Comparison of ENCODE assay signal across 17 cellular contexts in genomic region chr6:18186033-18186432, GRCh38. TPM values are rescaled to one million over a fixed set of nuclear protein-coding genes. Genes with fewer than 3 reads are reported as not detected.
DNase-seq lines count a peak whose midpoint lies in the region; ATAC-seq, FAIRE-seq and TF ChIP-seq lines count a peak whose summit lies in the region.
"Had no signal": no experiment of that assay in that cellular context is flagged by ENCODE, and none has a peak within 500 bp of the region (broad histone marks: within the 10 kb centered on the region; RNA-seq: fewer than 3 reads in every experiment).

No MANE protein-coding gene starts in this region.

- H4K20me1 ChIP-seq in HepG2 (ENCODE audit: insufficient read depth, low read length), result no peaks in the 10 kb centered on the region
- no peaks in the 10 kb centered on the region for H4K20me1 ChIP-seq in GM12878 (ENCODE audit: control insufficient read depth, insufficient read depth)
- no peaks in the 10 kb centered on the region for H4K20me1 ChIP-seq in MM.1S (ENCODE audit: insufficient read depth, low read length)

- in situ Hi-C loops in HepG2 (cut with HindIII; ENCODE audit: extremely low pct_ligation_motif_present, low pct_unique_long_range_greater_than_20kb) (no loop called here), GM12878 (cut with MboI) (no loop called here), brain microvascular endothelial cell (cut with HindIII; ENCODE audit: low pct_ligation_motif_present, low sequenced_read_pairs) (no loop called here)

- intact Hi-C loops in right lobe of liver (cut with DNase I) (no loop called here), HepG2 (cut with micrococcal nuclease; ENCODE audit: unreplicated experiment) (no loop called here), GM12878 (cut with micrococcal nuclease; ENCODE audit: unreplicated experiment) (no loop called here), upper lobe of right lung (cut with DNase I) (no loop called here)

- DNase-seq in right lobe of liver (peak in 1 of 3 donors; percentile 55), HepG2 (ENCODE audit: low spot score) (no peak), GM12878 (ENCODE audit: low read depth, low spot score) (no peak), left lobe of liver (ENCODE audit: low spot score) (peak; percentile 58), upper lobe of right lung (no peak), MM.1S (no peak), brain microvascular endothelial cell (no peak)
- DNase-seq: ACHN, foreskin keratinocyte, NCI-H1092, NCI-H526 treated with DMSO at 0.1 percent for 48 hours, ovary, SHP77 had no signal

- H3K36me3 ChIP-seq in right lobe of liver (peaks cover 0 to under 1% (median 0%) of the 10 kb centered on the region in 4 donors), HepG2 (replicated peaks in 1 of 2; ENCODE audit: control insufficient read depth in 1 of 2, insufficient read depth in 2 of 2, low read length in 2 of 2) (peaks cover 0 to 4% of the 10 kb centered on the region in 2 experiments; a peak in 1 of 5 replicates), GM12878 (ENCODE audit: control insufficient read depth in 2 of 2, insufficient read depth in 2 of 2, low read length in 1 of 2) (0 out of 4 replicates have a peak, but pooled peaks cover 0 to 2% of the 10 kb centered on the region in 2 experiments), upper lobe of right lung (no peaks in the 10 kb centered on the region), MM.1S (replicated peaks; ENCODE audit: insufficient read depth, low read length) (no peaks in the 10 kb centered on the region), brain microvascular endothelial cell (replicated peaks) (no peaks in the 10 kb centered on the region)
- H3K36me3 ChIP-seq: ovary had no signal

- H3K4me1 ChIP-seq in right lobe of liver (peaks cover 0 to 6% (median 0%) of the 10 kb centered on the region in 4 donors), HepG2 (ENCODE audit: insufficient read depth, low read length) (no peaks in the 10 kb centered on the region), GM12878 (ENCODE audit: control insufficient read depth, insufficient read depth, low read length) (peaks cover 4% of the 10 kb centered on the region; the same call in 1 of the 2 replicates), upper lobe of right lung (peaks cover 12% of the 10 kb centered on the region), MM.1S (ENCODE audit: low read length) (no peaks in the 10 kb centered on the region)
- H3K4me1 ChIP-seq: foreskin keratinocyte had no signal

- H3K79me2 ChIP-seq in HepG2 (ENCODE audit: insufficient read depth, low read length) (no peaks in the 10 kb centered on the region), GM12878 (ENCODE audit: control insufficient read depth, insufficient read depth, low read length) (no peaks in the 10 kb centered on the region), MM.1S (ENCODE audit: low read length) (no peaks in the 10 kb centered on the region)

- H3K4me3 ChIP-seq in right lobe of liver (no peak overlapping the region), HepG2 (replicated peaks in 1 of 3; ENCODE audit: insufficient read depth in 1 of 3, low read depth in 2 of 3, low read length in 3 of 3) (no peak overlapping the region), GM12878 (no peak overlapping the region), upper lobe of right lung (no peak overlapping the region), MM.1S (ENCODE audit: low read length) (no peak overlapping the region), brain microvascular endothelial cell (ENCODE audit: low read depth, low read length) (no peak overlapping the region)
- H3K4me3 ChIP-seq: ovary had no signal

- CTCF ChIA-PET in HepG2 (lab: Yijun Ruan, JAX; ENCODE audit: low intra/inter-chr PET ratio, low total read pairs) (no interaction called here), GM12878 (lab: Yijun Ruan, JAX) (no interaction called here)

- ATAC-seq in right lobe of liver (peak; percentile 37 to 87 (median 74)), HepG2 (no peak), GM12878 (peak; percentile 31; the same call in 1 of the 3 replicates), left lobe of liver (peak; percentile 94), upper lobe of right lung (peak; percentile 93), GM18498 (IDR thresholded peaks at IDR 0.05; ENCODE audit: unreplicated experiment) (no peak)
- ATAC-seq: foreskin keratinocyte; stimulated activated effector memory CD8-positive, alpha-beta T cell treated with anti-CD3 and anti-CD28 coated beads, Interleukin-12 subunit alpha, Interleukin-12 subunit beta, amount 100 ng/mL, for 72 hours had no signal

- H3K27me3 ChIP-seq in right lobe of liver (no peaks in the 10 kb centered on the region), HepG2 (ENCODE audit: control insufficient read depth in 1 of 2, insufficient read depth in 2 of 2, low read length in 2 of 2) (no peaks in the 10 kb centered on the region), GM12878 (replicated peaks in 1 of 2; ENCODE audit: control insufficient read depth in 2 of 2, insufficient read depth in 2 of 2, low read length in 1 of 2) (no peaks in the 10 kb centered on the region), upper lobe of right lung (no peaks in the 10 kb centered on the region), MM.1S (replicated peaks; ENCODE audit: insufficient read depth, low read length) (no peaks in the 10 kb centered on the region), brain microvascular endothelial cell (replicated peaks) (no peaks in the 10 kb centered on the region)
- H3K27me3 ChIP-seq: foreskin keratinocyte, ovary had no signal

- TF ChIP-seq POLR2A in right lobe of liver (IDR thresholded peaks at IDR 0.05) (no peak), HepG2 (IDR thresholded peaks at IDR 0.05; ENCODE audit: insufficient read depth in 1 of 2, low read depth in 2 of 2, low read length in 2 of 2) (no peak), GM12878 (IDR thresholded peaks at IDR 0.05; ENCODE audit: low read depth, low read length) (no peak)

- RAD21 ChIA-PET in GM12878 (lab: Charles Lee; ENCODE audit: unreplicated experiment), result no interaction called here

- TF ChIP-seq RAD21 in HepG2 (CRISPR knock-in tag; IDR thresholded peaks at IDR 0.05) (no peak), GM12878 (IDR thresholded peaks at IDR 0.05; ENCODE audit: insufficient read depth, low read depth, low read length) (no peak)

- no peak overlapping the region for H2AFZ ChIP-seq in HepG2 (ENCODE audit: low read length)
- no peak overlapping the region; the same call in 1 of the 2 replicates for H2AFZ ChIP-seq in GM12878 (ENCODE audit: control insufficient read depth, low read depth, low read length)
- H2AFZ ChIP-seq in MM.1S (ENCODE audit: low read length), result no peak overlapping the region

- H3K9me3 ChIP-seq in right lobe of liver (no peaks in the 10 kb centered on the region), HepG2 (ENCODE audit: low read length) (no peaks in the 10 kb centered on the region), GM12878 (replicated peaks; ENCODE audit: control insufficient read depth, insufficient read depth, low read length) (no peaks in the 10 kb centered on the region), upper lobe of right lung (no peaks in the 10 kb centered on the region), MM.1S (replicated peaks; ENCODE audit: insufficient read depth, low read length) (no peaks in the 10 kb centered on the region)
- H3K9me3 ChIP-seq: ovary had no signal

- H3K9me2 ChIP-seq in MM.1S (replicated peaks; ENCODE audit: insufficient read depth, low read length), result no peaks in the 10 kb centered on the region

- FAIRE-seq in HepG2 (lab: Jason Lieb, UNC), result no peak
- FAIRE-seq in GM12878 (lab: Jason Lieb, UNC), result no peak
- FAIRE-seq: H54, TTC549 had no signal

- no peak overlapping the region for H3K9ac ChIP-seq in HepG2 (ENCODE audit: insufficient read depth, low read depth, low read length)
- H3K9ac ChIP-seq in GM12878 (ENCODE audit: control insufficient read depth, insufficient read depth, low read length), result no peak overlapping the region
- H3K9ac ChIP-seq in MM.1S (ENCODE audit: low read length), result no peak overlapping the region

- H3K27ac ChIP-seq in right lobe of liver, result peak overlapping the region in 1 of 3 donors; percentile 15
- no peak overlapping the region for H3K27ac ChIP-seq in HepG2 (ENCODE audit: extremely low read length, insufficient read depth, low read length)
- peak overlapping the region; percentile 54 for H3K27ac ChIP-seq in GM12878 (ENCODE audit: control insufficient read depth, insufficient read depth)
- H3K27ac ChIP-seq in upper lobe of right lung, result peak overlapping the region; percentile 51
- H3K27ac ChIP-seq in MM.1S (ENCODE audit: low read length), result no peak overlapping the region
- no peak overlapping the region for H3K27ac ChIP-seq in brain microvascular endothelial cell
- H3K27ac ChIP-seq: foreskin keratinocyte, ovary had no signal

- H3K4me2 ChIP-seq in HepG2 (ENCODE audit: low read depth, low read length) (no peak overlapping the region), GM12878 (ENCODE audit: control insufficient read depth, insufficient read depth) (no peak overlapping the region), MM.1S (ENCODE audit: low read depth, low read length) (no peak overlapping the region)

- BruUV-seq in HepG2 (replicated peaks; lab: Mats Ljungman, UMichigan) (no TSS peak), GM12878 (replicated peaks; lab: Mats Ljungman, UMichigan) (no TSS peak)

- WGBS in right lobe of liver (ENCODE audit: insufficient coverage, low coverage, low lambda C conversion rate, missing lambda C conversion rate), result 14% methylated on average over 1 of the region's 2 CpGs
- 90% methylated on average over 2 of the region's 2 CpGs for WGBS in HepG2 (ENCODE audit: low lambda C conversion rate)
- WGBS in GM12878 (ENCODE audit: insufficient coverage, insufficient replicate concordance, low lambda C conversion rate, missing lambda C conversion rate), result 4% methylated on average over 2 of the region's 2 CpGs

- TF ChIP-seq CTCF in right lobe of liver (IDR thresholded peaks at IDR 0.05), result no peak
- TF ChIP-seq CTCF in HepG2 (CRISPR knock-in tag; IDR thresholded peaks at IDR 0.05), result no peak
- no peak for TF ChIP-seq CTCF in GM12878 (IDR thresholded peaks at IDR 0.05 in 2 of 3, conservative IDR thresholded peaks at IDR 0.05 in 1 of 3; ENCODE audit: control insufficient read depth in 2 of 3, extremely low read depth in 1 of 3, insufficient read depth in 1 of 3, low read depth in 3 of 3, low read length in 3 of 3)
- TF ChIP-seq CTCF in upper lobe of right lung (IDR thresholded peaks at IDR 0.05), result no peak
- no peak for TF ChIP-seq CTCF in MM.1S (IDR thresholded peaks at IDR 0.05; ENCODE audit: low read length)
- no peak for TF ChIP-seq CTCF in brain microvascular endothelial cell (IDR thresholded peaks at IDR 0.05; ENCODE audit: low read depth, low read length, missing control alignments)

- TF ChIP-seq EP300 in HepG2 (IDR thresholded peaks at IDR 0.05; ENCODE audit: low read depth in 2 of 2, low read length in 2 of 2), result no peak
- no peak for TF ChIP-seq EP300 in HepG2 (CRISPR knock-in tag; IDR thresholded peaks at IDR 0.05; ENCODE audit: borderline replicate concordance)
- no peak for TF ChIP-seq EP300 in GM12878 (IDR thresholded peaks at IDR 0.05; ENCODE audit: borderline replicate concordance in 1 of 2, control insufficient read depth in 1 of 2, low read depth in 2 of 2, low read length in 2 of 2)

- H3F3A ChIP-seq in MM.1S (ENCODE audit: insufficient read depth, low read length), result no peaks in the 10 kb centered on the region

- SMC1A ChIA-PET in GM12878 (lab: Charles Lee; ENCODE audit: uncharacterized antibody, unreplicated experiment), result interaction anchor here (1.0 to 1.6 kb wide), 2 partner anchors 35 to 138 kb away, joined by 3 read pairs; no protein-coding TSS in a partner anchor

- POLR2A ChIA-PET in HepG2 (lab: Yijun Ruan, JAX), result no interaction called here
- POLR2A ChIA-PET in GM12878 (lab: Charles Lee), result interaction anchor here (0.5 to 0.6 kb wide), 2 partner anchors 11 to 728 kb away, joined by 3 read pairs; no protein-coding TSS in a partner anchor

RNA-seq across cellular contexts. Expression of gene KDM1B, which starts 30.8 kb away (rescaled TPM):
- total RNA-seq in right lobe of liver (10 to 100 TPM in 2 of 6 experiments, 1 to 10 TPM in 4; 5.0 to 12.1 (median 9.3) TPM), HepG2 (2016; rRNA removed; fragmentation: Illumina TruSeq; extraction: Trizol) (13.2 and 22.1 TPM in 2 replicates), GM12878 (2014; rRNA removed) (9.5 and 11.0 TPM in 2 replicates), GM12878 (2014; rRNA removed; fragmentation: Illumina TruSeq; extraction: Trizol) (12.3 and 12.9 TPM in 2 replicates), GM12878 (2021) (16.2 and 20.0 TPM in 2 replicates), left lobe of liver (10.3 TPM), upper lobe of right lung (19.6 TPM)
- total RNA-seq in HepG2 (2016; cell fraction: cytosol; rRNA removed; fragmentation: Illumina TruSeq; extraction: Trizol; ENCODE audit: low read depth), result 5.9 and 7.8 TPM in 2 replicates
- total RNA-seq in HepG2 (2016; cell fraction: insoluble cytoplasmic fraction; rRNA removed; fragmentation: Illumina TruSeq; extraction: Trizol), result 13.0 and 19.5 TPM in 2 replicates
- 9.4 and 9.5 TPM in 2 replicates for total RNA-seq in HepG2 (2016; cell fraction: membrane; rRNA removed; fragmentation: Illumina TruSeq; extraction: Trizol)
- total RNA-seq in HepG2 (2016; cell fraction: nucleus; rRNA removed; fragmentation: Illumina TruSeq; extraction: Trizol), result 11.7 and 12.5 TPM in 2 replicates
- polyA plus RNA-seq in HepG2 (2011; rRNA removed) (9.2 and 9.8 TPM in 2 replicates), GM12878 (2011; rRNA removed) (22.5 and 25.2 TPM in 2 replicates), GM12878 (2014; fragmentation: Illumina TruSeq; extraction: Trizol) (14.6 and 18.0 TPM in 2 replicates), GM12878 (2014; fragmentation: Nextera tagmentation; extraction: Ambion mirVana) (1 to 10 TPM; 1.7 to 2.9 TPM), GM12878 (2014; rRNA removed) (11.2 and 13.6 TPM in 2 replicates), GM12878 (2016; fragmentation: Nextera tagmentation; extraction: Ambion mirVana) (10 to 100 TPM; 14.3 to 16.3 TPM)
- 6.8 and 7.3 TPM in 2 replicates for polyA plus RNA-seq in HepG2 (2011; cell fraction: cytosol; rRNA removed)
- 7.2 and 8.6 TPM in 2 replicates for polyA plus RNA-seq in HepG2 (2011; cell fraction: nucleus; rRNA removed)
- polyA plus RNA-seq in HepG2 (2012), result 8.3 and 8.4 TPM in 2 replicates
- polyA plus RNA-seq in HepG2 (2016; cell fraction: cytosol; fragmentation: Illumina TruSeq; extraction: Trizol; ENCODE audit: low read depth), result 1.1 and 1.2 TPM in 2 replicates
- 21.7 and 21.8 TPM in 2 replicates for polyA plus RNA-seq in HepG2 (2016; cell fraction: insoluble cytoplasmic fraction; fragmentation: Illumina TruSeq; extraction: Trizol; ENCODE audit: low read depth)
- 4.8 and 5.0 TPM in 2 replicates for polyA plus RNA-seq in HepG2 (2016; cell fraction: membrane; fragmentation: Illumina TruSeq; extraction: Trizol; ENCODE audit: low read depth)
- 16.9 and 18.0 TPM in 2 replicates for polyA plus RNA-seq in HepG2 (2016; cell fraction: nucleus; fragmentation: Illumina TruSeq; extraction: Trizol; ENCODE audit: insufficient read depth, low read depth)
- polyA minus RNA-seq in HepG2 (2011; rRNA and poly(A)+ RNA removed; ENCODE audit: low replicate concordance), result 12.9 and 19.5 TPM in 2 replicates
- 10.6 and 12.8 TPM in 2 replicates for polyA minus RNA-seq in HepG2 (2011; cell fraction: cytosol; rRNA and poly(A)+ RNA removed)
- 7.3 and 9.9 TPM in 2 replicates for polyA minus RNA-seq in HepG2 (2011; cell fraction: nucleus; rRNA and poly(A)+ RNA removed)
- total RNA-seq in GM12878 (2013; cell fraction: nucleolus; rRNA removed), result 19.3 and 19.8 TPM in 2 replicates
- polyA plus RNA-seq in GM12878 (2011; ENCODE audit: low read depth), result 5.4 TPM
- 14.8 and 17.0 TPM in 2 replicates for polyA plus RNA-seq in GM12878 (2011; cell fraction: cytosol; rRNA removed)
- polyA plus RNA-seq in GM12878 (2011; cell fraction: nucleus; rRNA removed), result 10.1 and 10.2 TPM in 2 replicates
- polyA plus RNA-seq in GM12878 (2012), result 7.4 and 10.0 TPM in 2 replicates
- 23.6 and 31.2 TPM in 2 replicates for polyA minus RNA-seq in GM12878 (2011; rRNA and poly(A)+ RNA removed)
- 11.0 and 12.4 TPM in 2 replicates for polyA minus RNA-seq in GM12878 (2011; cell fraction: cytosol; rRNA and poly(A)+ RNA removed)
- 5.2 and 6.9 TPM in 2 replicates for polyA minus RNA-seq in GM12878 (2011; cell fraction: nucleus; rRNA and poly(A)+ RNA removed)

RNA-seq across cellular contexts. Expression of gene TPMT, which starts 31.2 kb away (rescaled TPM):
- 10 to 100 TPM; 26.5 to 31.8 (median 27.7) TPM for total RNA-seq in right lobe of liver
- total RNA-seq in HepG2 (2016; rRNA removed; fragmentation: Illumina TruSeq; extraction: Trizol), result 22.8 and 33.3 TPM in 2 replicates
- 6.9 and 7.2 TPM in 2 replicates for total RNA-seq in HepG2 (2016; cell fraction: cytosol; rRNA removed; fragmentation: Illumina TruSeq; extraction: Trizol; ENCODE audit: low read depth)
- total RNA-seq in HepG2 (2016; cell fraction: insoluble cytoplasmic fraction; rRNA removed; fragmentation: Illumina TruSeq; extraction: Trizol), result 22.5 and 34.3 TPM in 2 replicates
- 16.6 and 17.8 TPM in 2 replicates for total RNA-seq in HepG2 (2016; cell fraction: membrane; rRNA removed; fragmentation: Illumina TruSeq; extraction: Trizol)
- total RNA-seq in HepG2 (2016; cell fraction: nucleus; rRNA removed; fragmentation: Illumina TruSeq; extraction: Trizol), result 8.8 and 9.6 TPM in 2 replicates
- 9.5 and 11.1 TPM in 2 replicates for polyA plus RNA-seq in HepG2 (2011; rRNA removed)
- polyA plus RNA-seq in HepG2 (2011; cell fraction: cytosol; rRNA removed), result 6.1 and 8.9 TPM in 2 replicates
- polyA plus RNA-seq in HepG2 (2011; cell fraction: nucleus; rRNA removed), result 1.9 and 2.4 TPM in 2 replicates
- 9.8 and 12.6 TPM in 2 replicates for polyA plus RNA-seq in HepG2 (2012)
- polyA plus RNA-seq in HepG2 (2016; cell fraction: cytosol; fragmentation: Illumina TruSeq; extraction: Trizol; ENCODE audit: low read depth), result 9.7 and 11.0 TPM in 2 replicates
- 43.3 and 51.0 TPM in 2 replicates for polyA plus RNA-seq in HepG2 (2016; cell fraction: insoluble cytoplasmic fraction; fragmentation: Illumina TruSeq; extraction: Trizol; ENCODE audit: low read depth)
- 18.1 and 18.9 TPM in 2 replicates for polyA plus RNA-seq in HepG2 (2016; cell fraction: membrane; fragmentation: Illumina TruSeq; extraction: Trizol; ENCODE audit: low read depth)
- 17.2 and 20.4 TPM in 2 replicates for polyA plus RNA-seq in HepG2 (2016; cell fraction: nucleus; fragmentation: Illumina TruSeq; extraction: Trizol; ENCODE audit: insufficient read depth, low read depth)
- polyA minus RNA-seq in HepG2 (2011; rRNA and poly(A)+ RNA removed; ENCODE audit: low replicate concordance), result 2.2 and 4.7 TPM in 2 replicates
- polyA minus RNA-seq in HepG2 (2011; cell fraction: cytosol; rRNA and poly(A)+ RNA removed), result 4.4 TPM in 2 replicates
- polyA minus RNA-seq in HepG2 (2011; cell fraction: nucleus; rRNA and poly(A)+ RNA removed), result 3.2 and 4.7 TPM in 2 replicates
- 2.5 and 2.6 TPM in 2 replicates for total RNA-seq in GM12878 (2013; cell fraction: nucleolus; rRNA removed)
- total RNA-seq in GM12878 (2014; rRNA removed), result 11.6 and 13.8 TPM in 2 replicates
- 16.3 and 17.0 TPM in 2 replicates for total RNA-seq in GM12878 (2014; rRNA removed; fragmentation: Illumina TruSeq; extraction: Trizol)
- total RNA-seq in GM12878 (2021), result 7.9 and 8.2 TPM in 2 replicates
- polyA plus RNA-seq in GM12878 (2011; ENCODE audit: low read depth), result 5.6 TPM
- 16.5 and 24.9 TPM in 2 replicates for polyA plus RNA-seq in GM12878 (2011; rRNA removed)
- polyA plus RNA-seq in GM12878 (2011; cell fraction: cytosol; rRNA removed), result 8.1 and 8.3 TPM in 2 replicates
- 2.4 and 3.1 TPM in 2 replicates for polyA plus RNA-seq in GM12878 (2011; cell fraction: nucleus; rRNA removed)
- 6.5 and 8.6 TPM in 2 replicates for polyA plus RNA-seq in GM12878 (2012)
- polyA plus RNA-seq in GM12878 (2014; fragmentation: Illumina TruSeq; extraction: Trizol), result 18.2 and 24.3 TPM in 2 replicates
- polyA plus RNA-seq in GM12878 (2014; fragmentation: Nextera tagmentation; extraction: Ambion mirVana), result 10 to 100 TPM; 16.2 to 16.4 TPM
- 10.9 and 13.0 TPM in 2 replicates for polyA plus RNA-seq in GM12878 (2014; rRNA removed)
- 10 to 100 TPM; 16.5 to 17.7 TPM for polyA plus RNA-seq in GM12878 (2016; fragmentation: Nextera tagmentation; extraction: Ambion mirVana)
- polyA minus RNA-seq in GM12878 (2011; rRNA and poly(A)+ RNA removed), result 5.1 and 8.4 TPM in 2 replicates
- polyA minus RNA-seq in GM12878 (2011; cell fraction: cytosol; rRNA and poly(A)+ RNA removed), result 2.9 and 3.1 TPM in 2 replicates
- 1.2 and 1.8 TPM in 2 replicates for polyA minus RNA-seq in GM12878 (2011; cell fraction: nucleus; rRNA and poly(A)+ RNA removed)
- 25.5 TPM for total RNA-seq in left lobe of liver
- 13.6 TPM for total RNA-seq in upper lobe of right lung

Comparison
In these comparisons a context has a peak if more than half of its experiments do, and no peak if none do; other contexts are left out.
1. ATAC-seq: peak in right lobe of liver (4 of 4), GM12878 (single experiment), left lobe of liver (single experiment) and upper lobe of right lung (single experiment); none in HepG2 (single experiment) and GM18498 (single experiment).
2. H3K27ac ChIP-seq: peak in GM12878 (single experiment) and upper lobe of right lung (single experiment); none in HepG2 (single experiment), MM.1S (single experiment) and brain microvascular endothelial cell (single experiment).